Comparison of ENCODE assay signal across 11 cellular contexts in the genomic region with DNA sequence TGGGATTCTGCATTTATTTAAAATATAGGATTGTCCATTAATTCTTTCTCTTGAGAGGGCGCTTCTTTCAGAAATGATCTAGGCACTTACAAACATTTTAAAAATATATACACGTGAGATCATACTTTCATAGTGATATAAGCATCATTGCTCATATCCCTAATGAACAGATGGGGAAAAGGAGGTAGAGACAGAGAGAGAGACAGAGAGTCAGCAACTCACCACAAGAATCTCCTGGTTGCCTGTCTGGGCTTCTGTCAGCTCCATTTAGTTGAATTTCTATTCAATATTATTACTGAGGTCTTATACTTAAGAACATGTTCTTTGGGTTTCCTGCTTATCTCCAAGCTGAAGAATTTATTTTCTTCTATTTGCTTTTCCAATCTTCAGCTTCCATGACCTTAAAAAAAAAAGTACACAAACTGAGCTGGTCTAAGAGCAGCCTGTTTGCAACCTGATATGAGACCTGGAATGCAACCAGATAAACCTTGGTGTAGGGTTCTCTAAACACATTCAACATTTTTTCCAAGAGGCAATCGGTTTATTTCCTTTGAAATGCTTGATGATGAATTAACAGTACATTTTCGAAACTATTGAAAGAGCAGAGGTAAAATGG. TPM values are rescaled to one million over a fixed set of nuclear protein-coding genes. Genes with fewer than 3 reads are reported as not detected.
DNase-seq lines count a peak whose midpoint lies in the region; ATAC-seq and TF ChIP-seq lines count a peak whose summit lies in the region.
"Had no signal": no experiment of that assay in that cellular context is flagged by ENCODE, and none has a peak within 500 bp of the region (broad histone marks: within the 10 kb centered on the region; RNA-seq: fewer than 3 reads in every experiment).

No MANE protein-coding gene starts in this region.

- TF ChIP-seq CTCF in MCF 10A (IDR thresholded peaks at IDR 0.05; ENCODE audit: unreplicated experiment) (no peak), breast epithelium (IDR thresholded peaks at IDR 0.05) (no peak), foreskin fibroblast (IDR thresholded peaks at IDR 0.05; ENCODE audit: low read depth, low read length) (no peak), smooth muscle cell (IDR thresholded peaks at IDR 0.05; ENCODE audit: borderline replicate concordance, insufficient read depth, poor library complexity, severe bottlenecking) (no peak), suprapubic skin (IDR thresholded peaks at IDR 0.05) (no peak)

- H3K36me3 Mint-ChIP-seq in MCF 10A (ENCODE audit: insufficient read depth, unreplicated experiment) = no peaks in the 10 kb centered on the region

- H3K27me3 Mint-ChIP-seq in MCF 10A (ENCODE audit: insufficient read depth, unreplicated experiment) = no peaks in the 10 kb centered on the region

- H3K27ac ChIP-seq in breast epithelium = no peak overlapping the region
- H3K27ac ChIP-seq in smooth muscle cell (ENCODE audit: low read depth) = peak overlapping the region; percentile 46
- no peak overlapping the region for H3K27ac ChIP-seq in suprapubic skin
- H3K27ac ChIP-seq: skin epidermis had no signal

- peaks cover 19% of the 10 kb centered on the region for H3K4me1 Mint-ChIP-seq in MCF 10A (ENCODE audit: insufficient read depth, unreplicated experiment)

- H3K4me3 Mint-ChIP-seq in MCF 10A (ENCODE audit: unreplicated experiment) = no peak overlapping the region

- no peaks in the 10 kb centered on the region for H3K79me2 ChIP-seq in smooth muscle cell (ENCODE audit: low read depth)

- POLR2A ChIA-PET in MCF 10A (lab: Yijun Ruan, JAX) = interaction anchor here (0.8 to 1.4 kb wide), 2 partner anchors 12 to 166 kb away, joined by 4 to 5 read pairs; no protein-coding TSS in a partner anchor

- intact Hi-C loops in MCF 10A (cut with micrococcal nuclease) = no loop called here
- intact Hi-C loops in breast epithelium (cut with DNase I; ENCODE audit: low total_unique reads) = no loop called here

- TF ChIP-seq EP300 in suprapubic skin (IDR thresholded peaks at IDR 0.05) = no peak

- H3K9ac ChIP-seq in smooth muscle cell (ENCODE audit: low read depth) = no peak overlapping the region

- DNase-seq in MCF 10A (ENCODE audit: unreplicated experiment) = peak; percentile 43
- no peak for DNase-seq in breast epithelium (ENCODE audit: low spot score in 2 of 2)
- peak; percentile 63 for DNase-seq in NCI-H510A treated with DMSO at 0.1 percent for 48 hours (lab: John Stamatoyannopoulos, UW)
- peak; percentile 27 to 64 for DNase-seq in foreskin fibroblast
- DNase-seq in smooth muscle cell (lab: John Stamatoyannopoulos, UW; ENCODE audit: unreplicated experiment) = no peak
- DNase-seq in suprapubic skin (ENCODE audit: low spot score in 2 of 2) = no peak
- DNase-seq in KG1 (lab: John Stamatoyannopoulos, UW) = no peak
- DNase-seq: anterior cingulate cortex, NCI-H748 treated with DMSO at 0.1 percent for 48 hours had no signal

- H3K9me3 Mint-ChIP-seq in MCF 10A (ENCODE audit: unreplicated experiment) = no peaks in the 10 kb centered on the region

- H3K4me1 ChIP-seq in breast epithelium (no peaks in the 10 kb centered on the region), smooth muscle cell (ENCODE audit: low read depth) (peaks cover 3% of the 10 kb centered on the region), suprapubic skin (no peaks in the 10 kb centered on the region)

- CTCF ChIA-PET in MCF 10A (lab: Yijun Ruan, JAX) = interaction anchor here (0.7 kb wide), 1 partner anchor 55 kb away, joined by 3 read pairs; no protein-coding TSS in a partner anchor

- no peaks in the 10 kb centered on the region for H4K20me1 ChIP-seq in smooth muscle cell (ENCODE audit: low read depth)

- no peak overlapping the region for H2AFZ ChIP-seq in smooth muscle cell (ENCODE audit: low read depth)

- peaks cover 13% of the 10 kb centered on the region for H3F3A ChIP-seq in smooth muscle cell (ENCODE audit: low read depth)

- TF ChIP-seq POLR2A in breast epithelium (IDR thresholded peaks at IDR 0.05) (no peak), suprapubic skin (IDR thresholded peaks at IDR 0.05) (no peak)

- H3K9me3 ChIP-seq in breast epithelium = no peaks in the 10 kb centered on the region
- no peaks in the 10 kb centered on the region for H3K9me3 ChIP-seq in smooth muscle cell (replicated peaks; ENCODE audit: low read depth)
- no peaks in the 10 kb centered on the region for H3K9me3 ChIP-seq in suprapubic skin

- H3K27ac Mint-ChIP-seq in MCF 10A (ENCODE audit: low read depth, unreplicated experiment) = no peak overlapping the region

- H3K36me3 ChIP-seq in breast epithelium (no peaks in the 10 kb centered on the region), smooth muscle cell (ENCODE audit: low read depth) (no peaks in the 10 kb centered on the region), suprapubic skin (no peaks in the 10 kb centered on the region)

- H3K4me3 ChIP-seq in breast epithelium = no peak overlapping the region
- no peak overlapping the region for H3K4me3 ChIP-seq in foreskin fibroblast (ENCODE audit: low read depth in 1 of 2, low read length in 2 of 2)
- no peak overlapping the region for H3K4me3 ChIP-seq in smooth muscle cell
- H3K4me3 ChIP-seq in suprapubic skin = no peak overlapping the region
- H3K4me3 ChIP-seq: skin epidermis had no signal

- no TSS peak for BruUV-seq in MCF 10A (replicated peaks; lab: Mats Ljungman, UMichigan)

- 75% methylated on average over 4 of the region's 4 CpGs for WGBS in smooth muscle cell (ENCODE audit: low lambda C conversion rate)
- 81% methylated on average over 4 of the region's 4 CpGs for WGBS in suprapubic skin

- no peaks in the 10 kb centered on the region for H3K27me3 ChIP-seq in breast epithelium
- H3K27me3 ChIP-seq in smooth muscle cell (ENCODE audit: low read depth) = no peaks in the 10 kb centered on the region
- no peaks in the 10 kb centered on the region for H3K27me3 ChIP-seq in suprapubic skin

- H3K4me2 ChIP-seq in smooth muscle cell = peak overlapping the region; percentile 28

- ATAC-seq in GM19455 (IDR thresholded peaks at IDR 0.05; ENCODE audit: unreplicated experiment) = no peak

RNA-seq across cellular contexts. Expression of gene LIFR, which starts 51.6 kb away (rescaled TPM):
- total RNA-seq in MCF 10A (2022) (3.7 and 3.9 TPM in 2 replicates), breast epithelium (100 to 1,000 TPM; 179 to 225 (median 222) TPM), smooth muscle cell (29.2 and 38.9 TPM in 2 replicates), suprapubic skin (10 to 100 TPM; 18.7 to 71.4 (median 31.3) TPM)
- 14.3 and 17.7 TPM in 2 replicates for polyA plus RNA-seq in smooth muscle cell

Comparison
In these comparisons a context has a peak if more than half of its experiments do, and no peak if none do; other contexts are left out.
1. DNase-seq: peak in MCF 10A (single experiment), NCI-H510A treated with DMSO at 0.1 percent for 48 hours (single experiment) and foreskin fibroblast (2 of 2); none in breast epithelium (0 of 2), smooth muscle cell (single experiment), suprapubic skin (0 of 2) and KG1 (single experiment).